Comparison of ENCODE assay signal across 29 cellular contexts in genomic region chr10:12788277-12788676, GRCh38.
"Had no signal": no experiment of that assay in that cellular context is flagged by ENCODE, and none has a peak within 500 bp of the region (broad histone marks: within the 10 kb centered on the region; RNA-seq: fewer than 3 reads in every experiment).

No MANE protein-coding gene starts in this region.

- ATAC-seq: activated naive CD4-positive, alpha-beta T cell treated with anti-CD3 and anti-CD28 coated beads, Interleukin-2, amount 50 U/mL, for 72 hours; activated naive CD8-positive, alpha-beta T cell treated with anti-CD3 and anti-CD28 coated beads, Interleukin-2, amount 50 U/mL, for 24 hours; activated T-cell treated with anti-CD3 and anti-CD28 coated beads, Interleukin-2, amount 50 U/mL, for 4 hours; Panc1 had no signal

- H3K27me3 Mint-ChIP-seq: activated CD4-positive, alpha-beta memory T cell treated with anti-CD3 and anti-CD28 coated beads for 36 hours; activated CD4-positive, alpha-beta T cell treated with anti-CD3 and anti-CD28 coated beads, Interleukin-2, amount 10 ng/mL, durations not matched to agents 7 days and 5 days; activated naive CD8-positive, alpha-beta T cell treated with anti-CD3 and anti-CD28 coated beads, Interleukin-2, amount 50 U/mL, for 24 hours; brain had no signal

- H3K4me3 Mint-ChIP-seq: activated CD4-positive, alpha-beta memory T cell treated with anti-CD3 and anti-CD28 coated beads for 36 hours; activated CD4-positive, alpha-beta T cell treated with anti-CD3 and anti-CD28 coated beads, Interleukin-2, amount 10 ng/mL, durations not matched to agents 7 days and 5 days; activated naive CD8-positive, alpha-beta T cell treated with anti-CD3 and anti-CD28 coated beads, Interleukin-2, amount 50 U/mL, for 24 hours; activated T-cell treated with anti-CD3 and anti-CD28 coated beads, Interleukin-2, amount 50 U/mL, for 4 hours; brain had no signal

- DNase-seq: activated CD4-positive, alpha-beta memory T cell treated with anti-CD3 and anti-CD28 coated beads for 36 hours; activated CD4-positive, alpha-beta T cell treated with anti-CD3 and anti-CD28 coated beads, Interleukin-2, amount 10 ng/mL, durations not matched to agents 7 days and 5 days; activated CD4-positive, CD25-positive, alpha-beta regulatory T cell; activated CD8-positive, alpha-beta memory T cell treated with anti-CD3 and anti-CD28 coated beads for 24 hours; activated effector memory CD4-positive, alpha-beta T cell treated with anti-CD3 and anti-CD28 coated beads, Interleukin-2, amount 50 U/mL, for 16 hours; activated naive CD4-positive, alpha-beta T cell treated with Interleukin-2 at 50 U/mL for 16 hours; activated naive CD8-positive, alpha-beta T cell treated with anti-CD3 and anti-CD28 coated beads, Interleukin-2, amount 50 U/mL, for 24 hours; activated T-cell treated with anti-CD3 and anti-CD28 coated beads, Interleukin-2, amount 50 U/mL, for 4 hours; amniotic stem cell; Kasumi-1; KBM-7; NCI-H1092; NCI-H1417; NCI-H1930; NCI-H2171 treated with DMSO at 0.1 percent for 48 hours; NCI-H226; NCI-H510A; NCI-H526 treated with DMSO at 0.1 percent for 48 hours; NCI-H82; OCI-M1; Right ventricle myocardium superior; RPMI8226; SJCRH30; SK-N-SH; T-helper 1 cell had no signal

- H3K27ac Mint-ChIP-seq: activated CD4-positive, alpha-beta memory T cell treated with anti-CD3 and anti-CD28 coated beads for 36 hours; activated CD4-positive, alpha-beta T cell treated with anti-CD3 and anti-CD28 coated beads, Interleukin-2, amount 10 ng/mL, durations not matched to agents 7 days and 5 days; activated naive CD4-positive, alpha-beta T cell treated with anti-CD3 and anti-CD28 coated beads, Interleukin-2, amount 50 U/mL, for 72 hours; activated naive CD8-positive, alpha-beta T cell treated with anti-CD3 and anti-CD28 coated beads, Interleukin-2, amount 50 U/mL, for 24 hours; brain had no signal

- H3K27ac ChIP-seq: SJCRH30, VCaP had no signal

- H3K9me3 Mint-ChIP-seq: activated CD4-positive, alpha-beta memory T cell treated with anti-CD3 and anti-CD28 coated beads for 36 hours; activated CD4-positive, alpha-beta T cell treated with anti-CD3 and anti-CD28 coated beads, Interleukin-2, amount 10 ng/mL, durations not matched to agents 7 days and 5 days; activated naive CD4-positive, alpha-beta T cell treated with anti-CD3 and anti-CD28 coated beads, Interleukin-2, amount 50 U/mL, for 72 hours; activated naive CD8-positive, alpha-beta T cell treated with anti-CD3 and anti-CD28 coated beads, Interleukin-2, amount 50 U/mL, for 24 hours; activated T-cell treated with anti-CD3 and anti-CD28 coated beads, Interleukin-2, amount 50 U/mL, for 4 hours had no signal

- H3K27me3 ChIP-seq: SJCRH30 had no signal

- H3K4me3 ChIP-seq: SJCRH30 had no signal

- H3K4me1 Mint-ChIP-seq: activated CD4-positive, alpha-beta T cell treated with anti-CD3 and anti-CD28 coated beads, Interleukin-2, amount 10 ng/mL, durations not matched to agents 7 days and 5 days; activated naive CD8-positive, alpha-beta T cell treated with anti-CD3 and anti-CD28 coated beads, Interleukin-2, amount 50 U/mL, for 24 hours had no signal
